In genomic region chr12:78186670-78187069, GRCh38 we compare ENCODE assay signal across 19 cellular contexts.
A peak's percentile ranks its signal among the peaks of the same experiment; 100 is the strongest.
DNase-seq lines count a peak whose midpoint lies in the region; ATAC-seq and TF ChIP-seq lines count a peak whose summit lies in the region.
"Had no signal": no experiment of that assay in that cellular context is flagged by ENCODE, and none has a peak within 500 bp of the region (broad histone marks: within the 10 kb centered on the region; RNA-seq: fewer than 3 reads in every experiment).

No MANE protein-coding gene starts in this region.

- H3K27ac Mint-ChIP-seq in T-helper 17 cell, result no peak overlapping the region
- H3K27ac Mint-ChIP-seq: B cell; CD4-positive, CD25-positive, alpha-beta regulatory T cell; CD8-positive, alpha-beta T cell; H9 had no signal

- no peak overlapping the region for H4K5ac ChIP-seq in mesendoderm (ENCODE audit: low read length)

- no peak for TF ChIP-seq EP300 in tibial nerve (IDR thresholded peaks at IDR 0.05)

- H3K4me2 ChIP-seq in GM23248 (ENCODE audit: unreplicated experiment) (peak overlapping the region; percentile 13), mesendoderm (ENCODE audit: low read length) (no peak overlapping the region)
- H3K4me2 ChIP-seq: BLaER1 had no signal

- H3K4me1 ChIP-seq in GM23248 (ENCODE audit: insufficient read depth), result peaks cover 69% of the 10 kb centered on the region
- peaks cover 22% of the 10 kb centered on the region for H3K4me1 ChIP-seq in HUES48 (ENCODE audit: control insufficient read depth, insufficient read depth, low read length)
- H3K4me1 ChIP-seq in mesendoderm (ENCODE audit: control insufficient read depth, low read depth, low read length), result no peaks in the 10 kb centered on the region
- H3K4me1 ChIP-seq in tibial nerve, result no peaks in the 10 kb centered on the region
- H3K4me1 ChIP-seq in upper lobe of right lung, result no peaks in the 10 kb centered on the region
- H3K4me1 ChIP-seq: BLaER1, Caco-2 had no signal

- no peak overlapping the region for H2BK120ac ChIP-seq in mesendoderm (ENCODE audit: low read depth, low read length)

- H3K79me2 ChIP-seq in GM23248 (ENCODE audit: insufficient read depth), result no peaks in the 10 kb centered on the region
- H3K79me2 ChIP-seq in mesendoderm (ENCODE audit: control insufficient read depth, insufficient read depth, low read length), result no peaks in the 10 kb centered on the region

- TF ChIP-seq POLR2A in tibial nerve (IDR thresholded peaks at IDR 0.05), result no peak

- no peak overlapping the region for H3K4me3 Mint-ChIP-seq in T-helper 17 cell
- H3K4me3 Mint-ChIP-seq: B cell; CD4-positive, CD25-positive, alpha-beta regulatory T cell; CD8-positive, alpha-beta T cell; H9 had no signal

- H3K56ac ChIP-seq in mesendoderm (ENCODE audit: low read length), result no peak overlapping the region

- no peak overlapping the region for H2BK15ac ChIP-seq in mesendoderm (replicated peaks; ENCODE audit: low read depth)

- H3K23ac ChIP-seq in mesendoderm (ENCODE audit: low read length), result no peak overlapping the region

- H3K27ac ChIP-seq in GM23248 (no peak overlapping the region; the same call in 1 of the 2 replicates), HUES48 (ENCODE audit: low read depth, low read length) (peak overlapping the region; percentile 27), mesendoderm (ENCODE audit: low read depth, low read length) (no peak overlapping the region), tibial nerve (no peak overlapping the region), upper lobe of right lung (no peak overlapping the region)
- H3K27ac ChIP-seq: BLaER1, C4-2B had no signal

- WGBS in GM23248 (ENCODE audit: low coverage in 1 of 2, low lambda C conversion rate in 2 of 2, missing lambda C conversion rate in 2 of 2), 2 experiments, result 98 to 100% methylated on average over 1 of the region's 1 CpG
- WGBS in mesendoderm (ENCODE audit: extremely low coverage, insufficient coverage, low lambda C conversion rate), result no CpG with 5 or more reads among the region's 1 CpG
- WGBS in tibial nerve, 2 donors, result 96% methylated on average over 1 of the region's 1 CpG

- ATAC-seq in upper lobe of right lung (no peak), T-helper 17 cell (no peak)
- ATAC-seq: CD8-positive, alpha-beta T cell; HCT116 had no signal

- DNase-seq in GM23248, result no peak
- peak; percentile 64 for DNase-seq in NCI-H82 (lab: John Stamatoyannopoulos, UW)
- DNase-seq in mesendoderm, result peak; percentile 4
- DNase-seq in tibial nerve (ENCODE audit: low spot score in 2 of 2), result no peak
- no peak for DNase-seq in occipital lobe (lab: John Stamatoyannopoulos, UW)
- DNase-seq in upper lobe of right lung, result no peak
- no peak for DNase-seq in T-helper 17 cell
- DNase-seq: Caco-2; CD4-positive, CD25-positive, alpha-beta regulatory T cell; CD8-positive, alpha-beta T cell; DMS53; DMS79 treated with DMSO at 0.1 percent for 48 hours; GF-D8; H9 had no signal

- no peaks in the 10 kb centered on the region for H3K27me3 ChIP-seq in GM23248 (replicated peaks; ENCODE audit: insufficient read depth)
- H3K27me3 ChIP-seq in HUES48 (ENCODE audit: control insufficient read depth, insufficient read depth, low read length), result no peaks in the 10 kb centered on the region
- H3K27me3 ChIP-seq in mesendoderm (ENCODE audit: insufficient read depth, low read length, poor library complexity), result no peaks in the 10 kb centered on the region
- H3K27me3 ChIP-seq in tibial nerve, result no peaks in the 10 kb centered on the region
- no peaks in the 10 kb centered on the region for H3K27me3 ChIP-seq in upper lobe of right lung
- H3K27me3 ChIP-seq: BLaER1 had no signal

- H3K9me3 ChIP-seq in GM23248 (ENCODE audit: low read depth) (no peaks in the 10 kb centered on the region), HUES48 (ENCODE audit: control insufficient read depth, insufficient read depth, low read length) (no peaks in the 10 kb centered on the region), tibial nerve (no peaks in the 10 kb centered on the region), upper lobe of right lung (no peaks in the 10 kb centered on the region), T-helper 17 cell (ENCODE audit: control insufficient read depth, low read length, poor library complexity, severe bottlenecking) (peaks cover 4% of the 10 kb centered on the region)
- H3K9me3 ChIP-seq: BLaER1, Caco-2 had no signal

- no peaks in the 10 kb centered on the region for H3K27me3 Mint-ChIP-seq in T-helper 17 cell
- H3K27me3 Mint-ChIP-seq: B cell; CD4-positive, CD25-positive, alpha-beta regulatory T cell had no signal

- in situ Hi-C loops in GM23248 (cut with MboI), result no loop called here

- H3K4me1 Mint-ChIP-seq in T-helper 17 cell, result no peaks in the 10 kb centered on the region
- H3K4me1 Mint-ChIP-seq: B cell; CD4-positive, CD25-positive, alpha-beta regulatory T cell had no signal

- H3F3A ChIP-seq in GM23248 (ENCODE audit: insufficient read depth), result peaks cover 71% of the 10 kb centered on the region

- H3K79me1 ChIP-seq in mesendoderm (ENCODE audit: low read length), result no peaks in the 10 kb centered on the region

- H3K4ac ChIP-seq in mesendoderm (ENCODE audit: low read depth, low read length), result no peak overlapping the region

- TF ChIP-seq CTCF in tibial nerve (IDR thresholded peaks at IDR 0.05), result no peak
- no peak for TF ChIP-seq CTCF in upper lobe of right lung (IDR thresholded peaks at IDR 0.05)

- H2BK5ac ChIP-seq in mesendoderm (ENCODE audit: low read length), result no peak overlapping the region

- H4K8ac ChIP-seq in mesendoderm (ENCODE audit: low read depth, low read length), result no peak overlapping the region

- no peak overlapping the region for H3K18ac ChIP-seq in mesendoderm (ENCODE audit: low read length)

- H2AFZ ChIP-seq in GM23248, result no peak overlapping the region

- H4K20me1 ChIP-seq in GM23248 (ENCODE audit: insufficient read depth), result no peaks in the 10 kb centered on the region
- H4K20me1 ChIP-seq: BLaER1 had no signal

- H3K4me3 ChIP-seq in GM23248 (no peak overlapping the region), HUES48 (ENCODE audit: low read depth, low read length) (no peak overlapping the region), mesendoderm (ENCODE audit: low read length) (no peak overlapping the region), tibial nerve (no peak overlapping the region), upper lobe of right lung (no peak overlapping the region)
- H3K4me3 ChIP-seq: BLaER1 had no signal

- intact Hi-C loops in upper lobe of right lung (cut with DNase I), result no loop called here

- no peaks in the 10 kb centered on the region for H3K36me3 Mint-ChIP-seq in T-helper 17 cell (ENCODE audit: low read depth)
- H3K36me3 Mint-ChIP-seq: CD4-positive, CD25-positive, alpha-beta regulatory T cell; CD8-positive, alpha-beta T cell had no signal

- peaks cover 61% of the 10 kb centered on the region for H3K36me3 ChIP-seq in GM23248 (ENCODE audit: low read depth)
- H3K36me3 ChIP-seq in HUES48 (ENCODE audit: control insufficient read depth, insufficient read depth, low read length), result no peaks in the 10 kb centered on the region
- no peaks in the 10 kb centered on the region for H3K36me3 ChIP-seq in mesendoderm (ENCODE audit: control insufficient read depth, insufficient read depth, low read length)
- peaks cover 0 to 23% (median 0%) of the 10 kb centered on the region in 3 donors for H3K36me3 ChIP-seq in tibial nerve
- no peaks in the 10 kb centered on the region for H3K36me3 ChIP-seq in upper lobe of right lung
- H3K36me3 ChIP-seq: BLaER1 had no signal

- H3K9ac ChIP-seq in GM23248, result no peak overlapping the region
- H3K9ac ChIP-seq in HUES48 (ENCODE audit: low read depth, low read length), result no peak overlapping the region
- H3K9ac ChIP-seq in mesendoderm (ENCODE audit: low read length), result no peak overlapping the region
- H3K9ac ChIP-seq: BLaER1 had no signal

- H2AK5ac ChIP-seq in mesendoderm (ENCODE audit: low read length), result no peak overlapping the region

- H3K9me2 ChIP-seq in GM23248 (ENCODE audit: insufficient read depth), result no peaks in the 10 kb centered on the region; the same call in 1 of the 2 replicates

Comparison
In these comparisons a context has a peak if more than half of its experiments do, and no peak if none do; other contexts are left out.
1. DNase-seq: peak in NCI-H82 (single experiment) and mesendoderm (single experiment); none in GM23248 (single experiment), tibial nerve (0 of 2), occipital lobe (single experiment), upper lobe of right lung (single experiment) and T-helper 17 cell (0 of 3).